8 cellular contexts compared by ENCODE assay signal in the genomic region with DNA sequence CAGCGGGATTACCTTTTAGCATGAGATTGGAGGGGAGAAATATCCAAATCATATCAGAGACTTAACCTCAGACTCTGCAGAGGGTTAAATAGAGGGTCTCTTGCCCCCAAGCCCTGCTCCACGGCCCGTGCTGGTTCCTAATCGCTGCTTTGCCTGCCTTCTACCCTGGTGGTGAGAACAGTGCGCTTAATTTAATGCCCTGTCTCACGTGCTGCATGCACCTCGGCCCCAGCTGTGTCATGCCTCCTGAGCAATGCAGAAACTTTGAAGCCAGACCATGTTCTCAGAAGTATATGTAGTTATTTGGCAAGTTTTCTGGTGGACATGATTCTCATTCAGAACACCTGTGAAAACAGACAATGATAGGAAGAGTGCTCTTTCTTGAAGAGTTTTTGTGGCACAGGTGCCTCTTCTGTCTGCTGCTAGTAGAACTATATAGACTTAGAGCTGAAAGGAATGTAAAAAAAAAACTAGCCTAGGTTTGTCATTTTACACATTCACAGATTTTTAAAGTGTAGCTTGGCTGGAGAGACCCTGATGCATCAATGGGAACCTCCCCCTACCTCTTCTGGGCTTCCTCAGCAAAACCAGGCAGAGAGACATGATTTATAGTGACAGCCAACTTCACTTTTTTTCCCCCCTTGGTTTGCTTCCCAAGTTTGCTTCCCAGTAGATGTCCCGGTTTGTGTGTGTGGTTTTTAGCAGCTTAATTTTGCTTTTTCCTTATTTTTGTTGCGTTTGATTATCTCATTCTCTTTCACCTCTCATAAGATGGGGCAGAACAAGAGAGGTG. TPM values are rescaled to one million over a fixed set of nuclear protein-coding genes. Genes with fewer than 3 reads are reported as not detected.
DNase-seq lines count a peak whose midpoint lies in the region; ATAC-seq and TF ChIP-seq lines count a peak whose summit lies in the region.

No MANE protein-coding gene starts in this region.

- H3K9me3 Mint-ChIP-seq in WTC11 (no peaks in the 10 kb centered on the region), osteocyte (ENCODE audit: unreplicated experiment) (no peaks in the 10 kb centered on the region)

- DNase-seq in GM10266 (ENCODE audit: extremely low spot score) (peak; percentile 58), HK-2 (ENCODE audit: unreplicated experiment) (peak; percentile 38), WTC11 (ENCODE audit: low spot score) (no peak), osteocyte (ENCODE audit: extremely low spot score, unreplicated experiment) (no peak), SIG-M5 treated with dmso at 0.1 percent for 504 hours (lab: John Stamatoyannopoulos, UW; ENCODE audit: unreplicated experiment) (no peak), A172 (ENCODE audit: low spot score) (no peak)
- DNase-seq in effector CD4-positive, alpha-beta T cell = peak; percentile 47

- H3K27me3 Mint-ChIP-seq in WTC11 (ENCODE audit: low read depth) (peaks cover 42% of the 10 kb centered on the region), osteocyte (ENCODE audit: unreplicated experiment) (no peaks in the 10 kb centered on the region)

- H3K36me3 Mint-ChIP-seq in WTC11 (no peaks in the 10 kb centered on the region), osteocyte (ENCODE audit: unreplicated experiment) (no peaks in the 10 kb centered on the region)

- CTCF ChIA-PET in WTC11 (lab: Charles Lee) = interaction anchor here (1.5 to 1.8 kb wide), 2 partner anchors 18 to 19 kb away, joined by 5 to 6 read pairs; no protein-coding TSS in a partner anchor

- peak overlapping the region; percentile 85 for H3K4me3 Mint-ChIP-seq in WTC11
- H3K4me3 Mint-ChIP-seq in osteocyte (ENCODE audit: unreplicated experiment) = peak overlapping the region; percentile 93

- H3K27ac Mint-ChIP-seq in WTC11 = no peak overlapping the region
- peak overlapping the region; percentile 42 for H3K27ac Mint-ChIP-seq in osteocyte (ENCODE audit: unreplicated experiment)

- POLR2A ChIA-PET in WTC11 (lab: Charles Lee) = no interaction called here

- ATAC-seq in GM21367 (IDR thresholded peaks at IDR 0.05; ENCODE audit: unreplicated experiment) (peak; percentile 38), WTC11 (peak; percentile 23; the same call in 1 of the 2 replicates)

- TF ChIP-seq CTCF in GM10266 (IDR thresholded peaks at IDR 0.05; ENCODE audit: control insufficient read depth, insufficient read depth, low read depth, missing control alignments) = no peak
- TF ChIP-seq CTCF in WTC11 (IDR thresholded peaks at IDR 0.05) = no peak
- TF ChIP-seq CTCF in osteocyte (IDR thresholded peaks at IDR 0.05) = no peak

- H3K4me1 Mint-ChIP-seq in WTC11 (peaks cover 28% of the 10 kb centered on the region), osteocyte (ENCODE audit: unreplicated experiment) (peaks cover 40% of the 10 kb centered on the region)

TF ChIP-seq in WTC11, 78 proteins besides CTCF, POLR2A, EP300 and RAD21:
- TF ChIP-seq ATF1 (CRISPR knock-in tag; IDR thresholded peaks at IDR 0.05) (no peak), KAT7 (CRISPR knock-in tag; IDR thresholded peaks at IDR 0.05; ENCODE audit: borderline replicate concordance) (no peak), RORB (CRISPR knock-in tag; IDR thresholded peaks at IDR 0.05) (no peak), NR1H2 (CRISPR knock-in tag; IDR thresholded peaks at IDR 0.05) (no peak), FOXJ3 (CRISPR knock-in tag; IDR thresholded peaks at IDR 0.05; ENCODE audit: borderline replicate concordance) (no peak), TP53 (CRISPR knock-in tag; IDR thresholded peaks at IDR 0.05) (no peak)
- TF ChIP-seq, protein P1, sequence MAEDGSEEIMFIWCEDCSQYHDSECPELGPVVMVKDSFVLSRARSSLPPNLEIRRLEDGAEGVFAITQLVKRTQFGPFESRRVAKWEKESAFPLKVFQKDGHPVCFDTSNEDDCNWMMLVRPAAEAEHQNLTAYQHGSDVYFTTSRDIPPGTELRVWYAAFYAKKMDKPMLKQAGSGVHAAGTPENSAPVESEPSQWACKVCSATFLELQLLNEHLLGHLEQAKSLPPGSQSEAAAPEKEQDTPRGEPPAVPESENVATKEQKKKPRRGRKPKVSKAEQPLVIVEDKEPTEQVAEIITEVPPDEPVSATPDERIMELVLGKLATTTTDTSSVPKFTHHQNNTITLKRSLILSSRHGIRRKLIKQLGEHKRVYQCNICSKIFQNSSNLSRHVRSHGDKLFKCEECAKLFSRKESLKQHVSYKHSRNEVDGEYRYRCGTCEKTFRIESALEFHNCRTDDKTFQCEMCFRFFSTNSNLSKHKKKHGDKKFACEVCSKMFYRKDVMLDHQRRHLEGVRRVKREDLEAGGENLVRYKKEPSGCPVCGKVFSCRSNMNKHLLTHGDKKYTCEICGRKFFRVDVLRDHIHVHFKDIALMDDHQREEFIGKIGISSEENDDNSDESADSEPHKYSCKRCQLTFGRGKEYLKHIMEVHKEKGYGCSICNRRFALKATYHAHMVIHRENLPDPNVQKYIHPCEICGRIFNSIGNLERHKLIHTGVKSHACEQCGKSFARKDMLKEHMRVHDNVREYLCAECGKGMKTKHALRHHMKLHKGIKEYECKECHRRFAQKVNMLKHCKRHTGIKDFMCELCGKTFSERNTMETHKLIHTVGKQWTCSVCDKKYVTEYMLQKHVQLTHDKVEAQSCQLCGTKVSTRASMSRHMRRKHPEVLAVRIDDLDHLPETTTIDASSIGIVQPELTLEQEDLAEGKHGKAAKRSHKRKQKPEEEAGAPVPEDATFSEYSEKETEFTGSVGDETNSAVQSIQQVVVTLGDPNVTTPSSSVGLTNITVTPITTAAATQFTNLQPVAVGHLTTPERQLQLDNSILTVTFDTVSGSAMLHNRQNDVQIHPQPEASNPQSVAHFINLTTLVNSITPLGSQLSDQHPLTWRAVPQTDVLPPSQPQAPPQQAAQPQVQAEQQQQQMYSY (CRISPR knock-in tag; IDR thresholded peaks at IDR 0.05) = no peak
- TF ChIP-seq, protein P2, sequence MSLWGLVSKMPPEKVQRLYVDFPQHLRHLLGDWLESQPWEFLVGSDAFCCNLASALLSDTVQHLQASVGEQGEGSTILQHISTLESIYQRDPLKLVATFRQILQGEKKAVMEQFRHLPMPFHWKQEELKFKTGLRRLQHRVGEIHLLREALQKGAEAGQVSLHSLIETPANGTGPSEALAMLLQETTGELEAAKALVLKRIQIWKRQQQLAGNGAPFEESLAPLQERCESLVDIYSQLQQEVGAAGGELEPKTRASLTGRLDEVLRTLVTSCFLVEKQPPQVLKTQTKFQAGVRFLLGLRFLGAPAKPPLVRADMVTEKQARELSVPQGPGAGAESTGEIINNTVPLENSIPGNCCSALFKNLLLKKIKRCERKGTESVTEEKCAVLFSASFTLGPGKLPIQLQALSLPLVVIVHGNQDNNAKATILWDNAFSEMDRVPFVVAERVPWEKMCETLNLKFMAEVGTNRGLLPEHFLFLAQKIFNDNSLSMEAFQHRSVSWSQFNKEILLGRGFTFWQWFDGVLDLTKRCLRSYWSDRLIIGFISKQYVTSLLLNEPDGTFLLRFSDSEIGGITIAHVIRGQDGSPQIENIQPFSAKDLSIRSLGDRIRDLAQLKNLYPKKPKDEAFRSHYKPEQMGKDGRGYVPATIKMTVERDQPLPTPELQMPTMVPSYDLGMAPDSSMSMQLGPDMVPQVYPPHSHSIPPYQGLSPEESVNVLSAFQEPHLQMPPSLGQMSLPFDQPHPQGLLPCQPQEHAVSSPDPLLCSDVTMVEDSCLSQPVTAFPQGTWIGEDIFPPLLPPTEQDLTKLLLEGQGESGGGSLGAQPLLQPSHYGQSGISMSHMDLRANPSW (CRISPR knock-in tag; conservative IDR thresholded peaks at IDR 0.05; ENCODE audit: low read depth) = no peak
- TF ChIP-seq, protein P3, sequence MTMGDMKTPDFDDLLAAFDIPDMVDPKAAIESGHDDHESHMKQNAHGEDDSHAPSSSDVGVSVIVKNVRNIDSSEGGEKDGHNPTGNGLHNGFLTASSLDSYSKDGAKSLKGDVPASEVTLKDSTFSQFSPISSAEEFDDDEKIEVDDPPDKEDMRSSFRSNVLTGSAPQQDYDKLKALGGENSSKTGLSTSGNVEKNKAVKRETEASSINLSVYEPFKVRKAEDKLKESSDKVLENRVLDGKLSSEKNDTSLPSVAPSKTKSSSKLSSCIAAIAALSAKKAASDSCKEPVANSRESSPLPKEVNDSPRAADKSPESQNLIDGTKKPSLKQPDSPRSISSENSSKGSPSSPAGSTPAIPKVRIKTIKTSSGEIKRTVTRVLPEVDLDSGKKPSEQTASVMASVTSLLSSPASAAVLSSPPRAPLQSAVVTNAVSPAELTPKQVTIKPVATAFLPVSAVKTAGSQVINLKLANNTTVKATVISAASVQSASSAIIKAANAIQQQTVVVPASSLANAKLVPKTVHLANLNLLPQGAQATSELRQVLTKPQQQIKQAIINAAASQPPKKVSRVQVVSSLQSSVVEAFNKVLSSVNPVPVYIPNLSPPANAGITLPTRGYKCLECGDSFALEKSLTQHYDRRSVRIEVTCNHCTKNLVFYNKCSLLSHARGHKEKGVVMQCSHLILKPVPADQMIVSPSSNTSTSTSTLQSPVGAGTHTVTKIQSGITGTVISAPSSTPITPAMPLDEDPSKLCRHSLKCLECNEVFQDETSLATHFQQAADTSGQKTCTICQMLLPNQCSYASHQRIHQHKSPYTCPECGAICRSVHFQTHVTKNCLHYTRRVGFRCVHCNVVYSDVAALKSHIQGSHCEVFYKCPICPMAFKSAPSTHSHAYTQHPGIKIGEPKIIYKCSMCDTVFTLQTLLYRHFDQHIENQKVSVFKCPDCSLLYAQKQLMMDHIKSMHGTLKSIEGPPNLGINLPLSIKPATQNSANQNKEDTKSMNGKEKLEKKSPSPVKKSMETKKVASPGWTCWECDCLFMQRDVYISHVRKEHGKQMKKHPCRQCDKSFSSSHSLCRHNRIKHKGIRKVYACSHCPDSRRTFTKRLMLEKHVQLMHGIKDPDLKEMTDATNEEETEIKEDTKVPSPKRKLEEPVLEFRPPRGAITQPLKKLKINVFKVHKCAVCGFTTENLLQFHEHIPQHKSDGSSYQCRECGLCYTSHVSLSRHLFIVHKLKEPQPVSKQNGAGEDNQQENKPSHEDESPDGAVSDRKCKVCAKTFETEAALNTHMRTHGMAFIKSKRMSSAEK (CRISPR knock-in tag; IDR thresholded peaks at IDR 0.05; ENCODE audit: borderline replicate concordance) = no peak

RNA-seq across cellular contexts. Expression of a gene that starts 1.6 kb away (rescaled TPM):
- total RNA-seq in WTC11 (2021) = 23.0 to 25.0 TPM (median 24.1 TPM) in 3 replicates
- 23.6 and 30.2 TPM in 2 replicates for total RNA-seq in osteocyte
- total RNA-seq in A172 (2014; rRNA removed; shearing (Covaris generic)) = 34.4 and 36.1 TPM in 2 replicates

Comparison
In these comparisons a context has a peak if more than half of its experiments do, and no peak if none do; other contexts are left out.
1. DNase-seq: peak in GM10266 (single experiment), HK-2 (single experiment) and effector CD4-positive, alpha-beta T cell (single experiment); none in WTC11 (single experiment), osteocyte (single experiment), SIG-M5 treated with dmso at 0.1 percent for 504 hours (single experiment) and A172 (single experiment).